ENCODE assay signal across 17 cellular contexts in the genomic region with DNA sequence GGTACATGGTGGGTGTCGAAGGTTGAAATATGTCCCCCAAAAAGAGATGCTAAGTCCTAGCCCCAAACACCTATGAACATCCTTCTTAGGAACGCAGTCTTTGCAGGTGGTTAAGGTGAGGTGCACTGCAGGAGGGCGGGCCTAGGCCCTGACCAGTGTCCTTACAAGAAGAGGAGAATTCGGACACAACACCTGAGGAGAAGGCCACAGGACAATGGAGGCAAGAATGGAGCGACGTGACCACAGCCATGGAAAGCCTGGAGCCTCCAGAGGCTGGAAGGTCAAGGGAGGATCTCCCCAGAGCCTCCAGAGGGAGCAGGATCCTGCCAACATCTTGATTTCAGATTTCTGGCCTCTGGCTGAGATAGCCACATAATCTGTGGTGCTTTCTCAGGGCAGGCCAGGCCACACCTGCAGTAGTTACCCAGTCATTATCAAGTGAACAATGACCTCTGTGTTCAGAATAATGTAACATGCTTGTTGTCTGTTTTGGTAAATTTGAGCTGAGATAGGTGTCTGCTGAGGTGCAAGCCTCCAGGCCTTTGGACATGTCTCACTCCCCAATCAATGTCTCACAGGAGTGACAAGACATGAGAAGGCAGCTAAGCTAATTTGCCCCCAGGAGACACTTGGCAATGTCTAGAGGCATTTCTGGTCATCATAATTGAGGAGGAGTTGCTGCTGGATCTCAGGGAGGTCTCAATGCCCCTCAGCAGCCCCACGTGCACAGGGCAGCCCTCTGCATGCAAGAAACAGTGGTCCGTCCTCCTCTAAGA.
"Had no signal": no experiment of that assay in that cellular context is flagged by ENCODE, and none has a peak within 500 bp of the region (broad histone marks: within the 10 kb centered on the region; RNA-seq: fewer than 3 reads in every experiment).

No MANE protein-coding gene starts in this region.

- DNase-seq: activated CD4-positive, alpha-beta T cell treated with anti-CD3 and anti-CD28 coated beads for 48 hours; activated gamma-delta T cell treated with Interleukin-2 at 50 U/mL for 16 hours; activated naive CD8-positive, alpha-beta T cell treated with anti-CD3 and anti-CD28 coated beads for 36 hours; activated T-cell treated with anti-CD3 and anti-CD28 coated beads, Interleukin-2, amount 50 U/mL, for 24 hours; esophagus squamous epithelium; foreskin fibroblast; heart left ventricle; midbrain; naive B cell; SHP77; stimulated activated CD4-positive, alpha-beta T cell treated with anti-CD3 and anti-CD28 coated beads, Interleukin-4, amount 100 ng/mL, for 24 hours; stimulated activated naive CD8-positive, alpha-beta T cell treated with anti-CD3 and anti-CD28 coated beads, Interleukin-15, amount 100 ng/mL, for 72 hours; thyroid gland had no signal

- H3K9me3 Mint-ChIP-seq: stimulated activated naive CD8-positive, alpha-beta T cell treated with anti-CD3 and anti-CD28 coated beads, Interleukin-15, amount 100 ng/mL, for 72 hours had no signal

- H3K27ac Mint-ChIP-seq: activated naive CD8-positive, alpha-beta T cell treated with anti-CD3 and anti-CD28 coated beads for 36 hours; activated T-cell treated with anti-CD3 and anti-CD28 coated beads, Interleukin-2, amount 50 U/mL, for 24 hours; stimulated activated naive CD8-positive, alpha-beta T cell treated with anti-CD3 and anti-CD28 coated beads, Interleukin-15, amount 100 ng/mL, for 72 hours; WTC11 had no signal

- H3K4me3 Mint-ChIP-seq: activated naive CD8-positive, alpha-beta T cell treated with anti-CD3 and anti-CD28 coated beads for 36 hours; activated T-cell treated with anti-CD3 and anti-CD28 coated beads, Interleukin-2, amount 50 U/mL, for 24 hours; naive B cell; stimulated activated naive CD8-positive, alpha-beta T cell treated with anti-CD3 and anti-CD28 coated beads, Interleukin-15, amount 100 ng/mL, for 72 hours; WTC11 had no signal

- H3K27me3 Mint-ChIP-seq: activated naive CD8-positive, alpha-beta T cell treated with anti-CD3 and anti-CD28 coated beads for 36 hours; stimulated activated naive CD8-positive, alpha-beta T cell treated with anti-CD3 and anti-CD28 coated beads, Interleukin-15, amount 100 ng/mL, for 72 hours had no signal

- H3K4me1 ChIP-seq: esophagus squamous epithelium, heart left ventricle, thyroid gland had no signal

- H3K4me3 ChIP-seq: dorsolateral prefrontal cortex, esophagus squamous epithelium, heart left ventricle, thyroid gland had no signal

- H3K27ac ChIP-seq: dorsolateral prefrontal cortex, esophagus squamous epithelium, heart left ventricle, neutrophil, thyroid gland had no signal

- ATAC-seq: heart left ventricle; SK-N-SH treated with all-trans-retinoic acid at 6 μM for 48 hours; stimulated activated naive CD8-positive, alpha-beta T cell treated with anti-CD3 and anti-CD28 coated beads, Interleukin-15, amount 100 ng/mL, for 72 hours; WTC11 had no signal

- H3K4me1 Mint-ChIP-seq: activated naive CD8-positive, alpha-beta T cell treated with anti-CD3 and anti-CD28 coated beads for 36 hours; naive B cell; WTC11 had no signal

- H3K36me3 Mint-ChIP-seq: activated naive CD8-positive, alpha-beta T cell treated with anti-CD3 and anti-CD28 coated beads for 36 hours; WTC11 had no signal

- H3K9me3 ChIP-seq: neutrophil, thyroid gland had no signal

- H3K36me3 ChIP-seq: esophagus squamous epithelium, heart left ventricle, neutrophil, thyroid gland had no signal

- H3K27me3 ChIP-seq: neutrophil, thyroid gland had no signal
